Comparison of ENCODE assay signal across 26 cellular contexts in genomic region chr1:113207019-113207418, GRCh38.
DNase-seq lines count a peak whose midpoint lies in the region; ATAC-seq and TF ChIP-seq lines count a peak whose summit lies in the region.
"Had no signal": no experiment of that assay in that cellular context is flagged by ENCODE, and none has a peak within 500 bp of the region (broad histone marks: within the 10 kb centered on the region; RNA-seq: fewer than 3 reads in every experiment).

No MANE protein-coding gene starts in this region.

- H3K36me3 Mint-ChIP-seq in endodermal cell (ENCODE audit: low read depth) (no peaks in the 10 kb centered on the region), nephron (ENCODE audit: low read depth) (no peaks in the 10 kb centered on the region)
- no peaks in the 10 kb centered on the region for H3K36me3 Mint-ChIP-seq in activated CD8-positive, alpha-beta T cell treated with anti-CD3 and anti-CD28 coated beads for 36 hours (ENCODE audit: low read depth)
- H3K36me3 Mint-ChIP-seq: CD4-positive, CD25-positive, alpha-beta regulatory T cell; natural killer cell treated with Interleukin-12 subunit alpha and Interleukin-12 subunit beta and Interleukin-15 and Interleukin-18, amount 100 ng/mL, for 72 hours had no signal

- H3K27me3 Mint-ChIP-seq in endodermal cell (ENCODE audit: insufficient read depth) (no peaks in the 10 kb centered on the region), nephron (ENCODE audit: low read depth) (peaks cover 15% of the 10 kb centered on the region)
- H3K27me3 Mint-ChIP-seq in activated CD8-positive, alpha-beta T cell treated with anti-CD3 and anti-CD28 coated beads for 36 hours, result peaks cover 20% of the 10 kb centered on the region

- no peak overlapping the region for H2AFZ ChIP-seq in DND-41 (ENCODE audit: low read depth, low read length)

- no peak overlapping the region for H3K9ac ChIP-seq in DND-41 (ENCODE audit: low read depth, low read length)
- H3K9ac ChIP-seq in endodermal cell (ENCODE audit: extremely low read depth, low read length, poor library complexity, severe bottlenecking), result no peak overlapping the region

- POLR2A ChIA-PET in activated CD8-positive, alpha-beta T cell treated with anti-CD3 and anti-CD28 coated beads for 36 hours (lab: Charles Lee), result interaction anchor here (0.9 kb wide), 1 partner anchor 14 kb away, joined by 3 read pairs; no protein-coding TSS in a partner anchor

- H3K27ac ChIP-seq in DND-41 (ENCODE audit: low read length), result no peak overlapping the region
- H3K27ac ChIP-seq in endodermal cell (ENCODE audit: low read depth, low read length), result no peak overlapping the region
- H3K27ac ChIP-seq: tibial nerve had no signal

- H3K9me3 Mint-ChIP-seq in endodermal cell, result peaks cover 5% of the 10 kb centered on the region
- no peaks in the 10 kb centered on the region for H3K9me3 Mint-ChIP-seq in nephron
- no peaks in the 10 kb centered on the region for H3K9me3 Mint-ChIP-seq in activated CD8-positive, alpha-beta T cell treated with anti-CD3 and anti-CD28 coated beads for 36 hours
- H3K9me3 Mint-ChIP-seq: activated T-cell treated with anti-CD3 and anti-CD28 coated beads, Interleukin-2, amount 50 U/mL, for 24 hours; natural killer cell treated with Interleukin-12 subunit alpha and Interleukin-12 subunit beta and Interleukin-15 and Interleukin-18, amount 100 ng/mL, for 72 hours had no signal

- intact Hi-C loops in activated CD8-positive, alpha-beta T cell treated with anti-CD3 and anti-CD28 coated beads for 36 hours (cut with micrococcal nuclease), result no loop called here

- 19 to 57% methylated on average over 1 to 2 of the region's 2 CpGs for WGBS in endodermal cell (ENCODE audit: insufficient coverage in 1 of 2, insufficient read length in 1 of 2), 2 experiments

- H4K20me1 ChIP-seq in DND-41 (ENCODE audit: insufficient read depth, low read length), result no peaks in the 10 kb centered on the region

- H3K27ac Mint-ChIP-seq in endodermal cell, result no peak overlapping the region
- peak overlapping the region in 2 of 3 experiments; percentile 69 to 93 for H3K27ac Mint-ChIP-seq in nephron
- H3K27ac Mint-ChIP-seq in activated CD8-positive, alpha-beta T cell treated with anti-CD3 and anti-CD28 coated beads for 36 hours, result no peak overlapping the region
- H3K27ac Mint-ChIP-seq: activated CD8-positive, alpha-beta T cell treated with anti-CD3 and anti-CD28 coated beads, Interleukin-2, amount 10 ng/mL, durations not matched to agents 7 days and 5 days; activated T-cell treated with anti-CD3 and anti-CD28 coated beads, Interleukin-2, amount 50 U/mL, for 24 hours; CD4-positive, CD25-positive, alpha-beta regulatory T cell; natural killer cell treated with Interleukin-12 subunit alpha and Interleukin-12 subunit beta and Interleukin-15 and Interleukin-18, amount 100 ng/mL, for 72 hours had no signal

- no peak for DNase-seq in DND-41
- DNase-seq in Jurkat, Clone E6-1 (ENCODE audit: low read depth, low spot score), result peak; percentile 5
- DNase-seq in endodermal cell, result peak; percentile 60
- DNase-seq in activated CD8-positive, alpha-beta T cell treated with anti-CD3 and anti-CD28 coated beads for 36 hours, result no peak
- no peak for DNase-seq in iPS-NIHi7 (ENCODE audit: extremely low spot score)
- no peak for DNase-seq in KG1 (lab: John Stamatoyannopoulos, UW)
- DNase-seq: activated CD8-positive, alpha-beta T cell treated with anti-CD3 and anti-CD28 coated beads, Interleukin-2, amount 10 ng/mL, durations not matched to agents 7 days and 5 days; activated naive CD4-positive, alpha-beta T cell treated with Interleukin-2 at 50 U/mL for 16 hours; activated T-cell treated with anti-CD3 and anti-CD28 coated beads, Interleukin-2, amount 50 U/mL, for 24 hours; amygdala; erythroblast; foreskin melanocyte; HCEC 1CT; hypothalamus; NK-92 treated with Interleukin-12 subunit alpha and Interleukin-12 subunit beta, amount 100 ng/mL, for 24 hours; posterior cingulate gyrus; RPMI8226; stimulated activated CD4-positive, alpha-beta T cell treated with anti-CD3 and anti-CD28 coated beads, Interleukin-2, amount 100 ng/mL, for 24 hours; stimulated activated naive CD4-positive, alpha-beta T cell; T-helper 9 cell had no signal

- H3K4me1 Mint-ChIP-seq in endodermal cell, result peaks cover 39% of the 10 kb centered on the region
- no peaks in the 10 kb centered on the region for H3K4me1 Mint-ChIP-seq in nephron
- H3K4me1 Mint-ChIP-seq in activated CD8-positive, alpha-beta T cell treated with anti-CD3 and anti-CD28 coated beads for 36 hours (ENCODE audit: low read depth), result peaks cover 3% of the 10 kb centered on the region
- H3K4me1 Mint-ChIP-seq: CD4-positive, CD25-positive, alpha-beta regulatory T cell had no signal

- H3K4me3 Mint-ChIP-seq in endodermal cell (no peak overlapping the region), nephron (no peak overlapping the region)
- no peak overlapping the region for H3K4me3 Mint-ChIP-seq in activated CD8-positive, alpha-beta T cell treated with anti-CD3 and anti-CD28 coated beads for 36 hours
- H3K4me3 Mint-ChIP-seq: activated CD8-positive, alpha-beta T cell treated with anti-CD3 and anti-CD28 coated beads, Interleukin-2, amount 10 ng/mL, durations not matched to agents 7 days and 5 days; activated T-cell treated with anti-CD3 and anti-CD28 coated beads, Interleukin-2, amount 50 U/mL, for 24 hours; CD4-positive, CD25-positive, alpha-beta regulatory T cell; mesothelial cell of epicardium; natural killer cell treated with Interleukin-12 subunit alpha and Interleukin-12 subunit beta and Interleukin-15 and Interleukin-18, amount 100 ng/mL, for 72 hours had no signal

- ATAC-seq in DND-41 (ENCODE audit: insufficient read depth, low read depth) (peak; percentile 37; the same call in 1 of the 3 replicates), GM21447 (IDR thresholded peaks at IDR 0.05; ENCODE audit: unreplicated experiment) (no peak)
- ATAC-seq in activated CD8-positive, alpha-beta T cell treated with anti-CD3 and anti-CD28 coated beads for 36 hours, result no peak
- ATAC-seq: activated CD8-positive, alpha-beta T cell treated with anti-CD3 and anti-CD28 coated beads, Interleukin-2, amount 10 ng/mL, durations not matched to agents 7 days and 5 days had no signal

- H3K36me3 ChIP-seq in DND-41 (ENCODE audit: insufficient read depth, low read length) (no peaks in the 10 kb centered on the region), endodermal cell (ENCODE audit: control insufficient read depth, insufficient read depth, low read length) (no peaks in the 10 kb centered on the region)
- H3K36me3 ChIP-seq: tibial nerve had no signal

- H3K9me3 ChIP-seq in DND-41 (ENCODE audit: insufficient read depth, low read length, severe bottlenecking) (no peaks in the 10 kb centered on the region), endodermal cell (ENCODE audit: control insufficient read depth, low read length) (no peaks in the 10 kb centered on the region)

- H3K27me3 ChIP-seq in DND-41 (ENCODE audit: insufficient read depth, low read length, poor library complexity) (peaks cover 5% of the 10 kb centered on the region), endodermal cell (ENCODE audit: control insufficient read depth, insufficient read depth, low read length, poor library complexity, severe bottlenecking) (no peaks in the 10 kb centered on the region)
- H3K27me3 ChIP-seq: tibial nerve had no signal

- H3K79me2 ChIP-seq in DND-41 (ENCODE audit: insufficient read depth, low read length), result no peaks in the 10 kb centered on the region

- H3K4me1 ChIP-seq in DND-41 (ENCODE audit: insufficient read depth, low read length), result no peaks in the 10 kb centered on the region
- peaks cover 5% of the 10 kb centered on the region for H3K4me1 ChIP-seq in endodermal cell (ENCODE audit: control insufficient read depth, insufficient read depth, low read length)
- H3K4me1 ChIP-seq: tibial nerve had no signal

- no peak overlapping the region for H3K4me3 ChIP-seq in DND-41 (ENCODE audit: low read depth in 1 of 2, low read length in 2 of 2)
- no peak overlapping the region for H3K4me3 ChIP-seq in Jurkat, Clone E6-1 (ENCODE audit: low read length)
- no peak overlapping the region for H3K4me3 ChIP-seq in endodermal cell (ENCODE audit: low read length)
- H3K4me3 ChIP-seq: tibial nerve had no signal

- H3K4me2 ChIP-seq in DND-41 (ENCODE audit: insufficient read depth, low read length), result no peak overlapping the region

- TF ChIP-seq CTCF in DND-41 (IDR thresholded peaks at IDR 0.05; ENCODE audit: borderline replicate concordance, extremely low read depth, low read length, poor library complexity, severe bottlenecking) (no peak), endodermal cell (conservative IDR thresholded peaks at IDR 0.05) (no peak), nephron (IDR thresholded peaks at IDR 0.05; ENCODE audit: unreplicated experiment in 3 of 3) (no peak)
- TF ChIP-seq CTCF in activated CD8-positive, alpha-beta T cell treated with anti-CD3 and anti-CD28 coated beads for 36 hours (IDR thresholded peaks at IDR 0.05), result no peak

- CTCF ChIA-PET in activated CD8-positive, alpha-beta T cell treated with anti-CD3 and anti-CD28 coated beads for 36 hours (lab: Charles Lee), result no interaction called here

Comparison
In these comparisons a context has a peak if more than half of its experiments do, and no peak if none do; other contexts are left out.
1. DNase-seq: peak in Jurkat, Clone E6-1 (single experiment) and endodermal cell (single experiment); none in DND-41 (single experiment), activated CD8-positive, alpha-beta T cell treated with anti-CD3 and anti-CD28 coated beads for 36 hours (single experiment), iPS-NIHi7 (single experiment) and KG1 (single experiment).
2. H3K27ac Mint-ChIP-seq: peak in nephron (2 of 3); none in endodermal cell (single experiment) and activated CD8-positive, alpha-beta T cell treated with anti-CD3 and anti-CD28 coated beads for 36 hours (single experiment).